Comparison of ENCODE assay signal across 11 cellular contexts in the genomic region with DNA sequence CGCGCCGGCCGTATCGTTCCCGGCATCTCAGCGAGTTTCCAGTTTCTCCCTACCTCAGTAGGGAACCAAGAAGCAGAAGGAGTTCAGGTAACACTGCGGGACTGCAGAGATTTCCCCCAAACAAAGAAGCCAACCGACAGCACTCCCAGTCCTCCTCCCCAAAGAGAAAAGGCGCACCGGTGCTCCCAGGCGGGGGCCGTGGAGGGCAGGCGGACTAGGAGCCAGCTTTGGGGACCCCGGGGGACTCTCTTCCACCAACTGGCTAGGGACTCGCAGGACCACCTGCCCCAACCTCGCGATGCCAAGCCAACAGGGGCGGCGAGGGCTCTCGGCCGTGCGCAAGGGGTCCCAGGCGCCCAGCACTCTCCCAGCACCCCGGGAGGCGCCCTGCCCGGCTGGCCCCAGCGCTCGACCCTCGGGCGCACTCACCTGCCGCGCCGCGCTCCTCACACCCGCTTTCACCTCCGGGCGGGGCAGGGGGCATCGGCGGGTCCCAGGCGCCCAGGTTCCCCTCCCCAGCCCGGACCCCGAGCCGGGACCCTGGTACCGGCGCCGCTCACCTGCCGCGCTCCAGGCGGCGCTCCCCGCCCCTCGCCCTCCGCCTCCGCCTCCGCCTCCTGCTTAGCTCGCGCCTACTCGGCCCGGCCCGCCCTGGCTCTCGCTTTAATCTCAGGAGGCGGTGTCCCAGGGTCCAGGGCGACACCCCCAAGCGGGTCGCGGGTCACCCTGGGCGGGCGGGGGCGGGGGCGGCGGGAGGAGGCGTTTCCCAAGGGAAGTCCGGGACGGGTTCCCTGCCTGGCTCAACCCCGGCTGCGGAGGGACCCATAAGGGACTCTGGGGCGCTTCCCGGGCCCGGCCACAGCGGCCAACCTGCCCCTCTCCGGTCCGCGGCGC. TPM values are rescaled to one million over a fixed set of nuclear protein-coding genes. Genes with fewer than 3 reads are reported as not detected.
DNase-seq lines count a peak whose midpoint lies in the region; ATAC-seq and TF ChIP-seq lines count a peak whose summit lies in the region.
"Had no signal": no experiment of that assay in that cellular context is flagged by ENCODE, and none has a peak within 500 bp of the region (broad histone marks: within the 10 kb centered on the region; RNA-seq: fewer than 3 reads in every experiment).

Gene TMPRSS2, minus strand, starts transcription at position 638 of the 894 bp plus-strand sequence. CDS start 10,025 bp downstream, outside the sequence.

- TF ChIP-seq POLR2A in prostate gland (IDR thresholded peaks at IDR 0.05): peak; percentile 73

- WGBS in adipose tissue, 3 donors: 1 to 2% (median 1%) methylated on average over 64 to 85 of the region's 85 CpGs
- 0% methylated on average over 37 of the region's 85 CpGs for WGBS in prostate gland

- H3K27me3 ChIP-seq in HUES48 (ENCODE audit: control insufficient read depth, insufficient read depth, low read length) (peaks cover 38% of the 10 kb centered on the region), prostate gland (replicated peaks; ENCODE audit: insufficient read depth) (no peaks in the 10 kb centered on the region)

- intact Hi-C loops in prostate gland (cut with DNase I): no loop called here

- H3K27ac ChIP-seq in HUES48 (ENCODE audit: low read depth, low read length) (peak within 1 kb of the TSS; percentile 12), adipose tissue (ENCODE audit: low read depth, low read length) (no peak within 1 kb of the TSS), prostate gland (peak within 1 kb of the TSS; percentile 93 to 97)

- no peak for ATAC-seq in GM21390 (IDR thresholded peaks at IDR 0.05; ENCODE audit: unreplicated experiment)

- H3K36me3 ChIP-seq in HUES48 (ENCODE audit: control insufficient read depth, insufficient read depth, low read length): no peaks in the 10 kb centered on the region
- no peaks in the 10 kb centered on the region for H3K36me3 ChIP-seq in prostate gland

- H3K9ac ChIP-seq in HUES48 (ENCODE audit: low read depth, low read length): peak within 1 kb of the TSS; percentile 50; the same call in 1 of the 2 replicates

- DNase-seq in prostate gland (ENCODE audit: low spot score) (peak; percentile 83), GF-D8 (lab: John Stamatoyannopoulos, UW) (no peak), HUDEP-2 (lab: John Stamatoyannopoulos, UW; ENCODE audit: unreplicated experiment in 76 of 76) (no peak), NK-92 (lab: John Stamatoyannopoulos, UW; ENCODE audit: unreplicated experiment) (no peak)
- DNase-seq: activated effector memory CD4-positive, alpha-beta T cell treated with anti-CD3 and anti-CD28 coated beads, Interleukin-2, amount 50 U/mL, for 16 hours; NCI-H2171 had no signal

- H3K4me1 ChIP-seq in HUES48 (ENCODE audit: control insufficient read depth, insufficient read depth, low read length) (peaks cover 19% of the 10 kb centered on the region), prostate gland (replicated peaks) (no peaks in the 10 kb centered on the region)

- H3K9me3 ChIP-seq in HUES48 (ENCODE audit: control insufficient read depth, insufficient read depth, low read length) (no peaks in the 10 kb centered on the region), iPS-18c (ENCODE audit: control insufficient read depth, insufficient read depth, low read length) (no peaks in the 10 kb centered on the region), prostate gland (no peaks in the 10 kb centered on the region)

- H3K4me3 ChIP-seq in HUES48 (ENCODE audit: low read depth, low read length) (peak within 1 kb of the TSS; percentile 73), iPS-18c (ENCODE audit: insufficient read depth, low read depth, low read length) (peak within 1 kb of the TSS; percentile 79), prostate gland (peak within 1 kb of the TSS; percentile 62 to 72)

- peak in 1 of 4 experiments; percentile 31 for TF ChIP-seq CTCF in prostate gland (IDR thresholded peaks at IDR 0.05)

RNA-seq across cellular contexts. Expression of gene TMPRSS2, which starts in this region (rescaled TPM):
- 100 to 1,000 TPM in 1 of 3 donors, 10 to 100 TPM in 1, under 1 TPM in 1; 0.11 to 111 (median 11.1) TPM for polyA plus RNA-seq in adipose tissue
- total RNA-seq in prostate gland: 100 to 1,000 TPM; 336 to 786 TPM
- polyA plus RNA-seq: fibroblast of lung had no signal
